Comparison of ENCODE assay signal across 23 cellular contexts in genomic region chr10:83612746-83613145, GRCh38.
"Had no signal": no experiment of that assay in that cellular context is flagged by ENCODE, and none has a peak within 500 bp of the region (broad histone marks: within the 10 kb centered on the region; RNA-seq: fewer than 3 reads in every experiment).

No MANE protein-coding gene starts in this region.

- H3K27ac ChIP-seq: epithelial cell of prostate, esophagus muscularis mucosa, gastroesophageal sphincter, left ventricle myocardium inferior, lower lobe of right lung, ovary, right atrium auricular region, sigmoid colon, tibial artery, upper lobe of left lung, uterus had no signal

- H3K4me3 Mint-ChIP-seq: memory B cell, mesothelial cell of epicardium, natural killer cell had no signal

- H3K36me3 Mint-ChIP-seq: memory B cell, mesothelial cell of epicardium, natural killer cell had no signal

- H3K36me3 ChIP-seq: esophagus muscularis mucosa, gastroesophageal sphincter, left ventricle myocardium inferior, lower lobe of right lung, ovary, right atrium auricular region, sigmoid colon, tibial artery, upper lobe of left lung, uterus had no signal

- H3K27ac Mint-ChIP-seq: memory B cell, mesothelial cell of epicardium, natural killer cell had no signal

- H3K4me1 ChIP-seq: esophagus muscularis mucosa, gastroesophageal sphincter, left ventricle myocardium inferior, lower lobe of right lung, right atrium auricular region, sigmoid colon, upper lobe of left lung, uterus had no signal

- DNase-seq: cortex of kidney; effector memory CD4-positive, alpha-beta T cell; glutamatergic neuron; islet precursor cell; left ventricle myocardium inferior; lower lobe of right lung; natural killer cell; ovary; sigmoid colon; small intestine; stimulated activated CD4-positive, alpha-beta T cell treated with anti-CD3 and anti-CD28 coated beads, Interleukin-12 subunit alpha, Interleukin-12 subunit beta, amount 100 ng/mL, for 4 hours; stimulated activated CD4-positive, alpha-beta T cell treated with anti-CD3 and anti-CD28 coated beads, Interleukin-2, amount 100 ng/mL, for 48 hours; stimulated activated naive CD8-positive, alpha-beta T cell treated with anti-CD3 and anti-CD28 coated beads, Interleukin-15, Interleukin-2, amounts not matched to agents 100 U/mL and 50 U/mL, for 24 hours; tibial artery; upper lobe of left lung; uterus had no signal

- H3K27me3 ChIP-seq: esophagus muscularis mucosa, gastroesophageal sphincter, ovary, right atrium auricular region, sigmoid colon, tibial artery, upper lobe of left lung, uterus had no signal

- H3K4me1 Mint-ChIP-seq: memory B cell, natural killer cell had no signal

- H3K4me3 ChIP-seq: esophagus muscularis mucosa, gastroesophageal sphincter, left ventricle myocardium inferior, lower lobe of right lung, ovary, right atrium auricular region, sigmoid colon, tibial artery, upper lobe of left lung, uterus had no signal

- H3K9me3 Mint-ChIP-seq: memory B cell, neural crest cell had no signal

- H3K27me3 Mint-ChIP-seq: memory B cell had no signal
